ENCODE assay signal across 8 cellular contexts in the genomic region with DNA sequence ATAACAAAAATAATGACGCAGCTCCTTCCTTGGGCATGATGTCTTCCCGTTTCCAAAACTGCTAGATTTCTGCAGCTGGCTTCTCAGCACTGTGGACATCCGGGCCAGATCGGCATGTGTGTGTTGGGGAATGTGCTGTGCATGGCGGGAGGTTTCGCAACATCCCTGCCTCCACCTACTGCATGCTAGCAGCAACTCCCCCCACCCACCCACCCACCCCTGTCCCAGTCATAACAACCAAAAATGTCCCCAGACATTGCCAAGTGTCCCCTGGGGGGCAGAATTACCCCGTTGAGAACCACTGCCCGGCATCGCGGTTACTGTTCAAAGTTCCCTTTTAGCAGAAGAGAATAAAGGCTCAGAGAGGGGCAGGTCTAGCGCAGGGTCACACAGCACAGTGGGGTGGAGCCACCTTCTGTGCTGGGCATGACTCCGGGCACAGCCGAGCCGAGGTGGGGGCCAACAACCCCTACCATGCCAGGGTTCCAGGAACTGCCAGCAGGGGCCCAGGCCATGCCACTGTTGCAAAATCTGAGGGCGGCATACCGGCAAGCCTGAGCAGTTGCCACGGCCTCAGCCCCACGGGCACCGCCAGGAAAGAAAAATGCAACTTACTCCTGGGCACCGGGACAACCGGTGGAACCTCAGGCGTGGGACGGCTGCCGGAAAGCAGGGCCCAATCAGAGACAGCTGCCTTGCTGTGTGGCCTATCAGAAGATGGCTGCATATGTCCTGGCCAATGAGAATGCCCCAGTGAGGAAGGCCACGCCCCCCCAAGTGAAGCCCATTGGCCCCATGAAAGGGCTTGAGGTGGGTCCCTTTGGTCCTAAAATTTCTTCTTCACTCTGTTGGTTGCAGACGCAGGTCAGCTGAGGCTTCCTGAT. TPM values are rescaled to one million over a fixed set of nuclear protein-coding genes. Genes with fewer than 3 reads are reported as not detected.
A peak's percentile ranks its signal among the peaks of the same experiment; 100 is the strongest.
DNase-seq lines count a peak whose midpoint lies in the region; ATAC-seq and TF ChIP-seq lines count a peak whose summit lies in the region.

No MANE protein-coding gene starts in this region.

- no peaks in the 10 kb centered on the region for H3K36me3 ChIP-seq in BE2C
- H3K36me3 ChIP-seq in HAP-1 (replicated peaks): no peaks in the 10 kb centered on the region
- no peaks in the 10 kb centered on the region for H3K36me3 ChIP-seq in body of pancreas (replicated peaks in 1 of 2; ENCODE audit: insufficient read depth in 1 of 2, low read depth in 2 of 2)

- H3K4me3 Mint-ChIP-seq in glutamatergic neuron (ENCODE audit: unreplicated experiment): no peak overlapping the region

- WGBS in body of pancreas, 2 donors: 5 to 10% methylated on average over 8 to 26 of the region's 26 CpGs

- no peaks in the 10 kb centered on the region for H3K4me1 Mint-ChIP-seq in glutamatergic neuron (ENCODE audit: low read depth, unreplicated experiment)

- H3K9me3 ChIP-seq in BE2C (no peaks in the 10 kb centered on the region), HAP-1 (no peaks in the 10 kb centered on the region), body of pancreas (no peaks in the 10 kb centered on the region)

- no peaks in the 10 kb centered on the region for H3K27me3 ChIP-seq in BE2C
- H3K27me3 ChIP-seq in HAP-1 (ENCODE audit: low read depth): no peaks in the 10 kb centered on the region
- H3K27me3 ChIP-seq in body of pancreas: no peaks in the 10 kb centered on the region

- in situ Hi-C loops in HAP-1 (cut with MboI; ENCODE audit: low sequenced_read_pairs): no loop called here

- H3K27ac ChIP-seq in body of pancreas: peak overlapping the region; percentile 90 to 99 (median 96)

- peaks cover 9% of the 10 kb centered on the region for H3K27me3 Mint-ChIP-seq in glutamatergic neuron (ENCODE audit: unreplicated experiment)

- intact Hi-C loops in body of pancreas (cut with DNase I): no loop called here

- TF ChIP-seq CTCF in BE2C (IDR thresholded peaks at IDR 0.05; ENCODE audit: low read depth, low read length): peak; percentile 26; the same call in 1 of the 2 replicates
- TF ChIP-seq CTCF in body of pancreas (IDR thresholded peaks at IDR 0.05): peak in 4 of 7 experiments; percentile 10 to 35 (median 31)
- TF ChIP-seq CTCF in glutamatergic neuron (IDR thresholded peaks at IDR 0.05; ENCODE audit: partially characterized antibody, unreplicated experiment): no peak

- H3K36me3 Mint-ChIP-seq in glutamatergic neuron (ENCODE audit: unreplicated experiment): no peaks in the 10 kb centered on the region

- ATAC-seq in body of pancreas (peak; percentile 77), HG02884 (IDR thresholded peaks at IDR 0.05; ENCODE audit: unreplicated experiment) (no peak)

- H3K27ac Mint-ChIP-seq in glutamatergic neuron (ENCODE audit: unreplicated experiment): no peak overlapping the region

- TF ChIP-seq POLR2A in body of pancreas (IDR thresholded peaks at IDR 0.05): peak in 2 of 3 donors; percentile 63

- H3K4me1 ChIP-seq in BE2C (no peaks in the 10 kb centered on the region), HAP-1 (no peaks in the 10 kb centered on the region), body of pancreas (peaks cover 67% of the 10 kb centered on the region)

- H3K9me3 Mint-ChIP-seq in glutamatergic neuron (ENCODE audit: unreplicated experiment): peaks cover 3% of the 10 kb centered on the region

- peak overlapping the region; percentile 59 for H3K4me3 ChIP-seq in BE2C (ENCODE audit: low read depth, low read length)
- H3K4me3 ChIP-seq in HAP-1: peak overlapping the region; percentile 31
- H3K4me3 ChIP-seq in body of pancreas: no peak overlapping the region

- DNase-seq in BE2C (peak; percentile 89), HAP-1 (ENCODE audit: low spot score in 2 of 2) (peak; percentile 78 to 91), SHP77 treated with DMSO at 0.1 percent for 48 hours (lab: John Stamatoyannopoulos, UW) (peak; percentile 86), body of pancreas (peak; percentile 90 to 95 (median 94)), inferior parietal cortex (ENCODE audit: extremely low spot score) (peak; percentile 76), glutamatergic neuron (no peak)
- peak; percentile 69 for DNase-seq in stimulated activated CD8-positive, alpha-beta memory T cell treated with anti-CD3 and anti-CD28 coated beads, Interleukin-4, amount 100 ng/mL, for 48 hours

RNA-seq across cellular contexts. Expression of a gene that starts 22.5 kb away (rescaled TPM):
- polyA plus RNA-seq in BE2C (2012; ENCODE audit: insufficient read depth, insufficient read length, low read depth): 20.6 TPM
- total RNA-seq in body of pancreas (100 to 1,000 TPM; 178 to 186 TPM), glutamatergic neuron (ENCODE audit: unreplicated experiment) (2.0 TPM)

Comparison
In these comparisons a context has a peak if more than half of its experiments do, and no peak if none do; other contexts are left out.
1. H3K4me3 ChIP-seq: peak in BE2C (single experiment) and HAP-1 (single experiment); none in body of pancreas (0 of 2).
2. RNA of a gene that starts 22.5 kb away (total RNA-seq): 178 to 186 TPM in body of pancreas; 2.0 TPM in glutamatergic neuron (single experiment); every median in the first group is over 10 times any median in the second.